ENCODE assay signal across 19 cellular contexts in genomic region chr7:140557809-140558518, GRCh38.
DNase-seq lines count a peak whose midpoint lies in the region; ATAC-seq and TF ChIP-seq lines count a peak whose summit lies in the region.
"Had no signal": no experiment of that assay in that cellular context is flagged by ENCODE, and none has a peak within 500 bp of the region (broad histone marks: within the 10 kb centered on the region; RNA-seq: fewer than 3 reads in every experiment).

No MANE protein-coding gene starts in this region.

- peak overlapping the region; percentile 38; the same call in 1 of the 2 replicates for H3K27ac ChIP-seq in PC-3 (ENCODE audit: low read length)
- H3K27ac ChIP-seq: SJCRH30 had no signal

- H3K9me3 ChIP-seq in PC-3 (ENCODE audit: low read length) = no peaks in the 10 kb centered on the region
- H3K9me3 ChIP-seq: Caco-2, SJCRH30 had no signal

- TF ChIP-seq CTCF in PC-3 (conservative IDR thresholded peaks at IDR 0.05; ENCODE audit: low read depth, low read length) (no peak), fibroblast of mammary gland (conservative IDR thresholded peaks at IDR 0.05; ENCODE audit: control insufficient read depth, insufficient read depth, low read depth, low read length) (no peak)

- H4K20me1 ChIP-seq in PC-3 (ENCODE audit: low read length) = no peaks in the 10 kb centered on the region

- peak; percentile 54 for DNase-seq in cardiac septum (ENCODE audit: low spot score)
- DNase-seq in left cardiac atrium = no peak
- peak; percentile 66 for DNase-seq in PC-3
- peak; percentile 19 for DNase-seq in fibroblast of mammary gland (ENCODE audit: low read depth)
- no peak for DNase-seq in retina
- DNase-seq in stimulated activated naive CD4-positive, alpha-beta T cell treated with Interleukin-2 at 50 U/mL for 16 hours (lab: John Stamatoyannopoulos, UW) = no peak
- no peak for DNase-seq in T-helper 9 cell
- DNase-seq in NCI-H1092 (lab: John Stamatoyannopoulos, UW) = no peak
- DNase-seq: 8988T; Caco-2; CD4-positive, alpha-beta T cell; DMS153; GDM1; GOT3; NCI-H187; NCI-H2107; NCI-H345; NCI-H526; SJCRH30 had no signal

- H3F3A ChIP-seq in PC-3 (ENCODE audit: low read length, unreplicated experiment) = no peaks in the 10 kb centered on the region

- no peaks in the 10 kb centered on the region for H3K79me2 ChIP-seq in PC-3 (ENCODE audit: low read length)

- no peaks in the 10 kb centered on the region for H3K27me3 ChIP-seq in PC-3 (ENCODE audit: low read length)
- H3K27me3 ChIP-seq: SJCRH30 had no signal

- no peaks in the 10 kb centered on the region for H3K9me2 ChIP-seq in PC-3 (replicated peaks; ENCODE audit: low read length)

- intact Hi-C loops in cardiac septum (cut with DNase I) (no loop called here), left cardiac atrium (cut with DNase I) (no loop called here), PC-3 (cut with micrococcal nuclease) (no loop called here)

- H3K9ac ChIP-seq in PC-3 (ENCODE audit: low read length) = no peak overlapping the region

- H3K4me3 ChIP-seq in PC-3 (ENCODE audit: low read length) (no peak overlapping the region), fibroblast of mammary gland (ENCODE audit: control insufficient read depth, low read depth, low read length) (no peak overlapping the region)
- H3K4me3 ChIP-seq: SJCRH30 had no signal

- CTCF ChIA-PET in PC-3 (lab: Charles Lee) = no interaction called here

- H2AFZ ChIP-seq in PC-3 (ENCODE audit: low read length) = peak overlapping the region; percentile 53

- POLR2A ChIA-PET in PC-3 (lab: Charles Lee; ENCODE audit: unreplicated experiment) = no interaction called here

- ATAC-seq in left cardiac atrium (no peak), PC-3 (peak; percentile 95)

- no TSS peak for BruUV-seq in PC-3 (replicated peaks; lab: Mats Ljungman, UMichigan)

- peaks cover 6% of the 10 kb centered on the region for H3K4me1 ChIP-seq in PC-3 (ENCODE audit: insufficient read depth, low read length)
- H3K4me1 ChIP-seq: Caco-2, SJCRH30 had no signal

- no peak overlapping the region for H3K4me2 ChIP-seq in PC-3 (ENCODE audit: low read length)

- no peaks in the 10 kb centered on the region for H3K36me3 ChIP-seq in PC-3 (ENCODE audit: low read depth, low read length)

Comparison
In these comparisons a context has a peak if more than half of its experiments do, and no peak if none do; other contexts are left out.
1. DNase-seq: peak in cardiac septum (single experiment), PC-3 (single experiment) and fibroblast of mammary gland (single experiment); none in left cardiac atrium (single experiment), retina (single experiment), stimulated activated naive CD4-positive, alpha-beta T cell treated with Interleukin-2 at 50 U/mL for 16 hours (single experiment), T-helper 9 cell (single experiment) and NCI-H1092 (single experiment).